In the genomic region with DNA sequence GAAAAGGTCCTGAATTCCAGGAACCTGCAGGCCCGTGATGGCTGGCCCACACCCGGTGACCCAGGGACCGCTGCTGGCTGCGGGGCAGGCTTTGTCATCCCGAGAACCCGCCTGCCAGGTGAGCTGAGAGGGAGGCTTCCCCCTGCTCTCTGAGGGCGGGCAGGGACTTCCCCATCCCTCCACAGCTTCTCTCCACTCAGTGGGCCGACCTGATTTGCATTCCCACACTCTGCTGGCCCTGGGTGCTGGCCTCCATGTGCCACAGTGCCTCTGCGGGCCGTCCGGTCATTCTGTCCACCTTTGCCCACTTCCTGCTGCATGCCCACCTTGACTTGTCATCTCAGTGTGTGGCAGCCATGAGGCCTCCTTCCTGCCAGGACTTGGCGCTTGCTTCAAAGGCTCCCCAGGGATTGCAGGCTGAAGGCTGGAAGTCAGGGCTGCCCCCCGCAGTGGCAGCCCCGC, we compare ENCODE assay signal across 8 cellular contexts. TPM values are rescaled to one million over a fixed set of nuclear protein-coding genes. Genes with fewer than 3 reads are reported as not detected.
DNase-seq lines count a peak whose midpoint lies in the region; ATAC-seq, FAIRE-seq and TF ChIP-seq lines count a peak whose summit lies in the region.

No MANE protein-coding gene starts in this region.

- ATAC-seq in GM19397 (IDR thresholded peaks at IDR 0.05; ENCODE audit: unreplicated experiment) (peak; percentile 79), HG03103 (IDR thresholded peaks at IDR 0.05; ENCODE audit: low read depth, unreplicated experiment) (peak; percentile 89), foreskin keratinocyte (peak; percentile 32)

- no peak overlapping the region for H3K27ac ChIP-seq in foreskin keratinocyte

- H3K4me1 ChIP-seq in foreskin keratinocyte: no peaks in the 10 kb centered on the region

- peaks cover 54% of the 10 kb centered on the region for H3K27me3 ChIP-seq in foreskin keratinocyte

- peak; percentile 84 for DNase-seq in GM12891 (ENCODE audit: insufficient read length, low spot score)
- no peak for DNase-seq in foreskin keratinocyte
- DNase-seq in NCI-H2081 (lab: John Stamatoyannopoulos, UW): no peak
- DNase-seq in NCI-H2196 treated with DMSO at 0.1 percent for 48 hours (lab: John Stamatoyannopoulos, UW; ENCODE audit: unreplicated experiment): no peak
- DNase-seq in ecto neural progenitor cell (ENCODE audit: low spot score): no peak
- DNase-seq in DMS153 (lab: John Stamatoyannopoulos, UW): no peak

- TF ChIP-seq POLR2A in GM12891 (IDR thresholded peaks at IDR 0.05; ENCODE audit: low read depth, low read length): no peak

- peak; percentile 99 for FAIRE-seq in GM12891 (lab: Jason Lieb, UNC)

- TF ChIP-seq CTCF in foreskin keratinocyte (conservative IDR thresholded peaks at IDR 0.05): no peak

TF ChIP-seq in GM12891, 5 proteins besides CTCF, POLR2A, EP300 and RAD21:
- TF ChIP-seq POLR2AphosphoS5 (IDR thresholded peaks at IDR 0.05; ENCODE audit: low read depth, low read length): no peak
- no peak for TF ChIP-seq PAX5 (IDR thresholded peaks at IDR 0.05; ENCODE audit: insufficient read depth, low read length, severe bottlenecking)
- peak; percentile 58 for TF ChIP-seq SPI1 (IDR thresholded peaks at IDR 0.05; ENCODE audit: low read depth, low read length)
- TF ChIP-seq POU2F2 (IDR thresholded peaks at IDR 0.05; ENCODE audit: low read depth, low read length): peak; percentile 98
- TF ChIP-seq TAF1 (IDR thresholded peaks at IDR 0.05; ENCODE audit: low read depth, low read length): no peak

RNA-seq across cellular contexts. Expression of gene PALD1, which starts 35.3 kb away (rescaled TPM):
- 4.1 TPM for polyA plus RNA-seq in GM12891 (2012; ENCODE audit: low read depth, missing spikeins)
- total RNA-seq in foreskin keratinocyte: 0.04 and 0.07 TPM in 2 replicates
- 0.03 TPM in 1 of 2 replicates, not detected in the other for polyA plus RNA-seq in foreskin keratinocyte

Comparison
In these comparisons a context has a peak if more than half of its experiments do, and no peak if none do; other contexts are left out.
1. ATAC-seq: peak in every context shown above with its lines; median percentile 89 in HG03103; 79 in GM19397; 32 in foreskin keratinocyte.